Comparison of ENCODE assay signal across 8 cellular contexts in the genomic region with DNA sequence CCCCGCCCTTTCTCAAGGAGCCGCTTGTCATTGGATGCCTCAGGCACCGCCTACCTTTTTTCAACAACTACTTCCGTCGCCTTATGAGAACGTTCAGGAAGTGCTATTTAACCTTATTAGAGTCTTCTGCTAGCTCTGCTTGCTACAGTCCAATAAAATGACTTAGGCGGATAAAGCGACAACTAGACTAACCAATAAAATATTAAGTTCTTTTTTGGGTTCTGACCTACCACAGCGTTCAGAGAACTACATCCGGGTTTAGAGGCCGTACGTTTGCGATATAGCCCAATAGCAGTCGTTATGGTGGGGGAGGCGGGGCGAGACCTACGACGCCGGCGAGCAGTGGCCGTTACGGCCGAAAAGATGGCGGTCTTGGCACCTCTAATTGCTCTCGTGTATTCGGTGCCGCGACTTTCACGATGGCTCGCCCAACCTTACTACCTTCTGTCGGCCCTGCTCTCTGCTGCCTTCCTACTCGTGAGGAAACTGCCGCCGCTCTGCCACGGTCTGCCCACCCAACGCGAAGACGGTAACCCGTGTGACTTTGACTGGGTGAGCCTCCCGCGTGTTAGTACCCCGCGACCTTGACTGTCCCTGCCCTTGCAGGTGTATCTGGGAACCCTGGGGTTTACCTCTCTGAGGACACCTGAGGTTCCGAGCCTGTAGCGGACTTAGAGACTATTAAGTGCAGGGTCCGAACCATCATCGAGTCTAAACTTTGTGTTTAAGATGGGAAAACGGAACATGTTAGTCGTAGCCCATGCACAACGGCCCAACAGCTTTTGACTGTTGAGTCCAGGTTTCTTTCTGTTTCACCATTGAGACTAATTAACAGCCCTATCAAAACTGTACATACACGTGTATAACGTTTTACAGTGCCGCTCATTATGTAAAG. TPM values are rescaled to one million over a fixed set of nuclear protein-coding genes. Genes with fewer than 3 reads are reported as not detected.
DNase-seq lines count a peak whose midpoint lies in the region; ATAC-seq, FAIRE-seq and TF ChIP-seq lines count a peak whose summit lies in the region.

A gene with protein sequence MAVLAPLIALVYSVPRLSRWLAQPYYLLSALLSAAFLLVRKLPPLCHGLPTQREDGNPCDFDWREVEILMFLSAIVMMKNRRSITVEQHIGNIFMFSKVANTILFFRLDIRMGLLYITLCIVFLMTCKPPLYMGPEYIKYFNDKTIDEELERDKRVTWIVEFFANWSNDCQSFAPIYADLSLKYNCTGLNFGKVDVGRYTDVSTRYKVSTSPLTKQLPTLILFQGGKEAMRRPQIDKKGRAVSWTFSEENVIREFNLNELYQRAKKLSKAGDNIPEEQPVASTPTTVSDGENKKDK (plus strand): TSS at position 338 of the 895 bp plus-strand sequence. CDS start 26 bp downstream, at position 364.

- H3K9me3 ChIP-seq in KOPT-K1 (ENCODE audit: insufficient read depth, low read length, poor library complexity, severe bottlenecking) (no peaks in the 10 kb centered on the region), esophagus muscularis mucosa (no peaks in the 10 kb centered on the region), muscle layer of duodenum (ENCODE audit: control insufficient read depth in 1 of 2, low read length in 2 of 2) (no peaks in the 10 kb centered on the region)

- peaks cover 52% of the 10 kb centered on the region for H3K4me1 Mint-ChIP-seq in activated T-cell treated with anti-CD3 and anti-CD28 coated beads, Interleukin-2, amount 50 U/mL, for 72 hours (ENCODE audit: low read depth)

- ATAC-seq in GM21786 (IDR thresholded peaks at IDR 0.05; ENCODE audit: unreplicated experiment), result peak; percentile 96
- peak; percentile 92 for ATAC-seq in activated T-cell treated with anti-CD3 and anti-CD28 coated beads, Interleukin-2, amount 50 U/mL, for 72 hours (replicated peaks in 1 of 2)

- H3K27me3 ChIP-seq in esophagus muscularis mucosa (no peaks in the 10 kb centered on the region), muscle layer of duodenum (ENCODE audit: low read depth, low read length) (no peaks in the 10 kb centered on the region)

- no peaks in the 10 kb centered on the region for H3K27me3 Mint-ChIP-seq in activated T-cell treated with anti-CD3 and anti-CD28 coated beads, Interleukin-2, amount 50 U/mL, for 72 hours (ENCODE audit: low read depth)

- peak within 1 kb of the TSS; percentile 94 for H3K27ac Mint-ChIP-seq in activated T-cell treated with anti-CD3 and anti-CD28 coated beads, Interleukin-2, amount 50 U/mL, for 72 hours

- 0% methylated on average over 24 of the region's 53 CpGs for WGBS in esophagus muscularis mucosa

- peak within 1 kb of the TSS; percentile 85 for H3K27ac ChIP-seq in KOPT-K1 (ENCODE audit: low read depth, low read length, poor library complexity, severe bottlenecking)
- peak within 1 kb of the TSS; percentile 89 to 96 (median 92) for H3K27ac ChIP-seq in esophagus muscularis mucosa (replicated peaks in 1 of 4)
- H3K27ac ChIP-seq in muscle layer of duodenum (ENCODE audit: low read length), result peak within 1 kb of the TSS; percentile 88

- peak; percentile 95 for FAIRE-seq in RCC 7860 (lab: Jason Lieb, UNC)

- peaks cover 17% of the 10 kb centered on the region; the same call in 1 of the 2 replicates for H3K36me3 ChIP-seq in KOPT-K1 (ENCODE audit: insufficient read depth, low read length)
- peaks cover 0 to 14% (median 5%) of the 10 kb centered on the region in 4 donors for H3K36me3 ChIP-seq in esophagus muscularis mucosa
- no peaks in the 10 kb centered on the region for H3K36me3 ChIP-seq in muscle layer of duodenum (ENCODE audit: control insufficient read depth in 1 of 2, insufficient read depth in 2 of 2, low read length in 2 of 2)

- peak; percentile 16 for TF ChIP-seq POLR2A in esophagus muscularis mucosa (IDR thresholded peaks at IDR 0.05; ENCODE audit: low read depth)

- TF ChIP-seq EP300 in esophagus muscularis mucosa (IDR thresholded peaks at IDR 0.05), result no peak

- no peaks in the 10 kb centered on the region for H3K9me3 Mint-ChIP-seq in activated T-cell treated with anti-CD3 and anti-CD28 coated beads, Interleukin-2, amount 50 U/mL, for 72 hours

- no peak for TF ChIP-seq CTCF in esophagus muscularis mucosa (IDR thresholded peaks at IDR 0.05)

- H3K4me3 Mint-ChIP-seq in activated T-cell treated with anti-CD3 and anti-CD28 coated beads, Interleukin-2, amount 50 U/mL, for 72 hours, result peak within 1 kb of the TSS; percentile 91 to 97

- H3K4me1 ChIP-seq in esophagus muscularis mucosa (peaks cover 33 to 44% (median 39%) of the 10 kb centered on the region in 4 donors), muscle layer of duodenum (ENCODE audit: control insufficient read depth in 1 of 2, insufficient read depth in 2 of 2, low read length in 2 of 2) (peaks cover 19 to 35% of the 10 kb centered on the region in 2 donors)

- DNase-seq in DMS79 (lab: John Stamatoyannopoulos, UW) (peak; percentile 99), RCC 7860 (ENCODE audit: low spot score) (peak; percentile 99), esophagus muscularis mucosa (ENCODE audit: extremely low spot score) (peak; percentile 97)
- peak; percentile 91 to 93 for DNase-seq in activated T-cell treated with anti-CD3 and anti-CD28 coated beads, Interleukin-2, amount 50 U/mL, for 72 hours
- peak; percentile 83 to 86 for DNase-seq in stimulated activated CD8-positive, alpha-beta memory T cell treated with anti-CD3 and anti-CD28 coated beads, Interleukin-7, amount 100 ng/mL, for 4 hours (ENCODE audit: low read depth in 2 of 2)

- peaks cover 4 to 7% of the 10 kb centered on the region in 2 donors for H3K36me3 Mint-ChIP-seq in activated T-cell treated with anti-CD3 and anti-CD28 coated beads, Interleukin-2, amount 50 U/mL, for 72 hours (ENCODE audit: insufficient read depth in 2 of 2)

- H3K4me3 ChIP-seq in esophagus muscularis mucosa (peak within 1 kb of the TSS; percentile 88 to 98 (median 90)), muscle layer of duodenum (ENCODE audit: low read depth in 1 of 2, low read length in 2 of 2) (peak within 1 kb of the TSS; percentile 97 to 99)

- intact Hi-C loops in esophagus muscularis mucosa (cut with DNase I), result no loop called here

RNA-seq across cellular contexts. Expression of the gene that starts here (rescaled TPM):
- 10 to 100 TPM; 54.2 to 69.8 TPM for total RNA-seq in activated T-cell treated with anti-CD3 and anti-CD28 coated beads, Interleukin-2, amount 50 U/mL, for 72 hours
- 10 to 100 TPM; 31.1 to 52.8 (median 46.1) TPM for total RNA-seq in esophagus muscularis mucosa

Comparison
In these comparisons a context has a peak if more than half of its experiments do, and no peak if none do; other contexts are left out.
1. Peak in every context shown above with its lines: DNase-seq, ATAC-seq, H3K4me3 ChIP-seq and H3K27ac ChIP-seq.